Comparison of ENCODE assay signal across 25 cellular contexts in genomic region chr3:37715358-37715757, GRCh38.
"Had no signal": no experiment of that assay in that cellular context is flagged by ENCODE, and none has a peak within 500 bp of the region (broad histone marks: within the 10 kb centered on the region; RNA-seq: fewer than 3 reads in every experiment).

No MANE protein-coding gene starts in this region.

- H3K4me1 ChIP-seq: pancreas had no signal

- H3K27me3 ChIP-seq: esophagus squamous epithelium, pancreas, right atrium auricular region, upper lobe of left lung, vagina had no signal

- H3K9me3 Mint-ChIP-seq: activated CD4-positive, alpha-beta memory T cell treated with anti-CD3 and anti-CD28 coated beads for 36 hours; activated CD4-positive, alpha-beta T cell treated with anti-CD3 and anti-CD28 coated beads, Interleukin-2, amount 10 ng/mL, durations not matched to agents 24 days and 14 days; activated naive CD4-positive, alpha-beta T cell treated with anti-CD3 and anti-CD28 coated beads, Interleukin-2, amount 50 U/mL, for 72 hours; activated T-cell treated with anti-CD3 and anti-CD28 coated beads, Interleukin-2, amount 50 U/mL, for 4 hours; activated T-helper 2 cell treated with anti-CD3 and anti-CD28 coated beads, Interferon-gamma antibody, Interleukin-2, Interleukin-4, amounts not matched to agents 10 μg/mL and 5 μg/mL and 100 μg/mL, durations not matched to agents 14 hours and 24 hours and 36 hours; central memory CD8-positive, alpha-beta T cell; stimulated activated memory B cell treated with anti-CD40 and anti-IgM and Interleukin-4, amounts not matched to agents 10 μg/mL and 1 μg/mL and 100 μg/mL, for 72 hours; stimulated activated naive CD8-positive, alpha-beta T cell treated with anti-CD3 and anti-CD28 coated beads, Interleukin-15, amount 100 ng/mL, for 72 hours had no signal

- H3K36me3 ChIP-seq: esophagus squamous epithelium, pancreas, right atrium auricular region, upper lobe of left lung, vagina had no signal

- H3K27ac ChIP-seq: epithelial cell of prostate, esophagus squamous epithelium, pancreas, right atrium auricular region, upper lobe of left lung, vagina had no signal

- H3K36me3 Mint-ChIP-seq: activated CD4-positive, alpha-beta memory T cell treated with anti-CD3 and anti-CD28 coated beads for 36 hours; activated naive CD4-positive, alpha-beta T cell treated with anti-CD3 and anti-CD28 coated beads, Interleukin-2, amount 50 U/mL, for 72 hours; stimulated activated memory B cell treated with anti-CD40 and anti-IgM and Interleukin-4, amounts not matched to agents 10 μg/mL and 1 μg/mL and 100 μg/mL, for 72 hours had no signal

- H3K27ac Mint-ChIP-seq: activated CD4-positive, alpha-beta memory T cell treated with anti-CD3 and anti-CD28 coated beads for 36 hours; activated CD4-positive, alpha-beta T cell treated with anti-CD3 and anti-CD28 coated beads, Interleukin-2, amount 10 ng/mL, durations not matched to agents 24 days and 14 days; activated naive CD4-positive, alpha-beta T cell treated with anti-CD3 and anti-CD28 coated beads, Interleukin-2, amount 50 U/mL, for 72 hours; activated T-helper 2 cell treated with anti-CD3 and anti-CD28 coated beads, Interferon-gamma antibody, Interleukin-2, Interleukin-4, amounts not matched to agents 10 μg/mL and 5 μg/mL and 100 μg/mL, durations not matched to agents 14 hours and 24 hours and 36 hours; stimulated activated memory B cell treated with anti-CD40 and anti-IgM and Interleukin-4, amounts not matched to agents 10 μg/mL and 1 μg/mL and 100 μg/mL, for 72 hours; stimulated activated naive CD8-positive, alpha-beta T cell treated with anti-CD3 and anti-CD28 coated beads, Interleukin-15, amount 100 ng/mL, for 72 hours had no signal

- H3K9me3 ChIP-seq: esophagus squamous epithelium, pancreas, right atrium auricular region, upper lobe of left lung, vagina had no signal

- H3K4me1 Mint-ChIP-seq: central memory CD8-positive, alpha-beta T cell; stimulated activated memory B cell treated with anti-CD40 and anti-IgM and Interleukin-4, amounts not matched to agents 10 μg/mL and 1 μg/mL and 100 μg/mL, for 72 hours had no signal

- H3K4me3 ChIP-seq: esophagus squamous epithelium, pancreas, right atrium auricular region, smooth muscle cell, upper lobe of left lung, vagina had no signal

- H3K27me3 Mint-ChIP-seq: activated CD4-positive, alpha-beta memory T cell treated with anti-CD3 and anti-CD28 coated beads for 36 hours; stimulated activated memory B cell treated with anti-CD40 and anti-IgM and Interleukin-4, amounts not matched to agents 10 μg/mL and 1 μg/mL and 100 μg/mL, for 72 hours had no signal

- H3K4me3 Mint-ChIP-seq: activated CD4-positive, alpha-beta memory T cell treated with anti-CD3 and anti-CD28 coated beads for 36 hours; activated CD4-positive, alpha-beta T cell treated with anti-CD3 and anti-CD28 coated beads, Interleukin-2, amount 10 ng/mL, durations not matched to agents 24 days and 14 days; activated T-cell treated with anti-CD3 and anti-CD28 coated beads, Interleukin-2, amount 50 U/mL, for 4 hours; central memory CD8-positive, alpha-beta T cell; stimulated activated memory B cell treated with anti-CD40 and anti-IgM and Interleukin-4, amounts not matched to agents 10 μg/mL and 1 μg/mL and 100 μg/mL, for 72 hours; stimulated activated naive CD8-positive, alpha-beta T cell treated with anti-CD3 and anti-CD28 coated beads, Interleukin-15, amount 100 ng/mL, for 72 hours had no signal

- DNase-seq: activated CD4-positive, alpha-beta memory T cell treated with anti-CD3 and anti-CD28 coated beads for 36 hours; activated CD4-positive, alpha-beta T cell treated with anti-CD3 and anti-CD28 coated beads, Interleukin-2, amount 10 ng/mL, durations not matched to agents 24 days and 14 days; activated CD4-positive, CD25-positive, alpha-beta regulatory T cell treated with anti-CD3 and anti-CD28 coated beads, Interleukin-2, amount 50 U/mL, for 72 hours; activated naive CD4-positive, alpha-beta T cell; activated T-cell treated with anti-CD3 and anti-CD28 coated beads, Interleukin-2, amount 50 U/mL, for 4 hours; dermis blood vessel endothelial cell; effector CD4-positive, alpha-beta T cell; esophagus squamous epithelium; foreskin melanocyte; left ventricle myocardium superior; pancreas; stimulated activated CD4-positive, alpha-beta T cell treated with anti-CD3 and anti-CD28 coated beads, Interleukin-1b, Interleukin-23, amount 100 ng/mL, for 48 hours; stimulated activated CD4-positive, alpha-beta T cell treated with anti-CD3 and anti-CD28 coated beads, Interleukin-4, amount 100 ng/mL, for 4 hours; stimulated activated CD8-positive, alpha-beta memory T cell treated with anti-CD3 and anti-CD28 coated beads, Interleukin-4, amount 100 ng/mL, for 48 hours; stimulated activated naive CD8-positive, alpha-beta T cell treated with anti-CD3 and anti-CD28 coated beads, Interleukin-15, amount 100 ng/mL, for 72 hours; substantia nigra; upper lobe of left lung had no signal
